8 cellular contexts compared by ENCODE assay signal in the genomic region with DNA sequence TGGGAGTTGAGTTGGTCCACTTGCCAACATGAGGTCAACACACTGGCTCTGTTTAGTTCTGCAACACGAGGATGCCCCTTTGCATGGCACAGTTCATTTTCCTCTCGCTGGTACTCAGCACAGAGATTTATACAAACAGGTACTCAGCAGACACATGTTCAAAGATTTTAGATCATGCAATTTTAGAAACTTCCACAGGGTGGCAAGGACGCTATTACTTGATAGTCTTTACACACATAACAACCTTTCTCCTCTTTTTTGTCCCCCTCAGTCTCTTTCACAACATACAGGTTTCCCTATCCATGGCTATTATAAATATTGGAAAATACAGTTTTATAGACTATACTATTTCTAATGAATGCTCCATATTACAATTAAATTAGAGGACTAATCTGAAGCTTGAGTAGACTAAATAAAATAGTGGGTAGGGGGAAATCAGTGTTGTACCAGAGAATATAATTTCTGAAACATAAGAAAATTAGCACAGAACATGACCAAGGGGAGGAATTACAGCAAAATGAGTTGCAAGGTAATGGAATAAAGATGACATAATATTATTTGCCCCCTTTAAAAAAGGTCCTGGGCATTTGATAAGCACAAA.
DNase-seq lines count a peak whose midpoint lies in the region; ATAC-seq lines count a peak whose summit lies in the region.

No MANE protein-coding gene starts in this region.

- in situ Hi-C loops in ACHN (cut with HindIII; ENCODE audit: low pct_ligation_motif_present, low pct_unique_long_range_greater_than_20kb, low sequenced_read_pairs): no loop called here

- peak; percentile 13 for DNase-seq in ACHN
- peak; percentile 25 to 38 for DNase-seq in Kasumi-1 (lab: John Stamatoyannopoulos, UW)
- peak; percentile 9 for DNase-seq in RPMI8226
- DNase-seq in foreskin melanocyte: peak; percentile 14
- no peak for DNase-seq in stimulated activated CD4-positive, alpha-beta T cell treated with anti-CD3 and anti-CD28 coated beads, Interleukin-2, amount 100 ng/mL, for 48 hours

- ATAC-seq in HG03196 (IDR thresholded peaks at IDR 0.05; ENCODE audit: unreplicated experiment) (no peak), GM21528 (IDR thresholded peaks at IDR 0.05; ENCODE audit: low FRiP score, unreplicated experiment) (no peak), HG02759 (IDR thresholded peaks at IDR 0.05; ENCODE audit: unreplicated experiment) (no peak)

Comparison
In these comparisons a context has a peak if more than half of its experiments do, and no peak if none do; other contexts are left out.
1. DNase-seq: peak in ACHN (single experiment), Kasumi-1 (2 of 2), RPMI8226 (single experiment) and foreskin melanocyte (single experiment); none in stimulated activated CD4-positive, alpha-beta T cell treated with anti-CD3 and anti-CD28 coated beads, Interleukin-2, amount 100 ng/mL, for 48 hours (0 of 2).